In genomic region chr20:59291740-59292139, GRCh38 we compare ENCODE assay signal across 13 cellular contexts. TPM values are rescaled to one million over a fixed set of nuclear protein-coding genes. Genes with fewer than 3 reads are reported as not detected.
"Had no signal": no experiment of that assay in that cellular context is flagged by ENCODE, and none has a peak within 500 bp of the region (broad histone marks: within the 10 kb centered on the region; RNA-seq: fewer than 3 reads in every experiment).

No MANE protein-coding gene starts in this region.

- H3K9ac ChIP-seq: parathyroid adenoma had no signal

- H3K4me3 ChIP-seq: stomach, thoracic aorta had no signal

- H2AFZ ChIP-seq: parathyroid adenoma had no signal

- ATAC-seq: effector memory CD8-positive, alpha-beta T cell had no signal

- H3K36me3 ChIP-seq: stomach, thoracic aorta had no signal

- DNase-seq: activated CD4-positive, alpha-beta T cell treated with anti-CD3 and anti-CD28 coated beads for 4 hours; activated naive CD4-positive, alpha-beta T cell treated with Interleukin-2 at 50 U/mL for 16 hours; central memory CD4-positive, alpha-beta T cell; cortex of kidney; effector memory CD8-positive, alpha-beta T cell; hippocampal formation; retina; stomach had no signal

- H3K4me1 ChIP-seq: parathyroid adenoma, stomach had no signal

- H3K79me2 ChIP-seq: parathyroid adenoma had no signal

- H3K9me3 ChIP-seq: stomach, thoracic aorta had no signal

- H3K27ac ChIP-seq: parathyroid adenoma, stomach, thoracic aorta had no signal

RNA-seq across cellular contexts. Expression of gene EDN3, which starts 8.7 kb away (rescaled TPM):
- total RNA-seq: epithelial cell of proximal tubule, kidney epithelial cell, thoracic aorta had no signal
- polyA plus RNA-seq: liver had no signal
